In the genomic region with DNA sequence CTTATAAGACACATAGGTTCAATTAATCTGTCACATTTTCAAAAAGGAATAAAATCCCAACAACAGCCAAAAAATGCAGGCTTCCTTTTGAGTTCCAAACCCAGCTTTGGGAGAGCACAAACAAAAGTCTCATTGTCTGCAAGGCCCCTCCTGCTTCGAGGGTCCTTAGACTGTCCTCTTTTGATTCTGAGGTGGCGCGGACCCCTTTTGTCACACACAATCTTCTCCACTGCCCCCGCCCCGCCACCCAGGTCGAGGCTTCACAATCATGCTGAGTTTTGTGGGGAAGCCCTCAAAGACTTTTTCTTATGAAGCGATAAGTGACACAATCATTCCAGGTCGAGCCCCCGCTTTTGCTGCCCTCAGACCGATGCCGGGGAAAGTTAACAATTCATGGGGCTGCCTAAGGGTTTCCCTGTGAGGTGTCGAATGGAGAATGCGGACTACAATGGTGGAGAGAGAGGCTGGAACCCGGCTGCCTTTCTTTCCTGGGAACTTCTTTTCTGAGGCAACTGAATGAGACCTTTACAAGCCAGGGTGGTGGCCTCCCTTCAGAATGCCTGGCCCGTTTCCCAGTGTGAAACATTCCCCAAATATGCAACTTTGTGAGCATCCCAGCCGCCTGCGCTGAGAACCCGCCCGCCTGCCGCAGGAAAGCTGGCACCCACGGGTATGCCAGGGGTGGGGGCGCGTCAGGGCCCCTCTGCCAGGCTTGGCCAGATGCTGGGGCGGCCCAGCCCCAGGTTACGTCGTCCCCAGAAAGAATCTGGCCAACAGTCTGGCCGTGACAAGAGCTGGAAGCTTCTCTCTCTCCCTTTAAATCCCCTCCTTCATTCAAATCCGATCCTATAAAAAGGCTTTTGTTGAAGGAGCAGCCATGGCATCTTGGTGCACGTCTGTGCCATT, we compare ENCODE assay signal across 1 cellular context.
TF ChIP-seq lines count a peak whose summit lies in the region.

No MANE protein-coding gene starts in this region.

TF ChIP-seq in H1, 55 proteins besides CTCF, POLR2A, EP300 and RAD21 (continued from another document):
- TF ChIP-seq, protein P1, sequence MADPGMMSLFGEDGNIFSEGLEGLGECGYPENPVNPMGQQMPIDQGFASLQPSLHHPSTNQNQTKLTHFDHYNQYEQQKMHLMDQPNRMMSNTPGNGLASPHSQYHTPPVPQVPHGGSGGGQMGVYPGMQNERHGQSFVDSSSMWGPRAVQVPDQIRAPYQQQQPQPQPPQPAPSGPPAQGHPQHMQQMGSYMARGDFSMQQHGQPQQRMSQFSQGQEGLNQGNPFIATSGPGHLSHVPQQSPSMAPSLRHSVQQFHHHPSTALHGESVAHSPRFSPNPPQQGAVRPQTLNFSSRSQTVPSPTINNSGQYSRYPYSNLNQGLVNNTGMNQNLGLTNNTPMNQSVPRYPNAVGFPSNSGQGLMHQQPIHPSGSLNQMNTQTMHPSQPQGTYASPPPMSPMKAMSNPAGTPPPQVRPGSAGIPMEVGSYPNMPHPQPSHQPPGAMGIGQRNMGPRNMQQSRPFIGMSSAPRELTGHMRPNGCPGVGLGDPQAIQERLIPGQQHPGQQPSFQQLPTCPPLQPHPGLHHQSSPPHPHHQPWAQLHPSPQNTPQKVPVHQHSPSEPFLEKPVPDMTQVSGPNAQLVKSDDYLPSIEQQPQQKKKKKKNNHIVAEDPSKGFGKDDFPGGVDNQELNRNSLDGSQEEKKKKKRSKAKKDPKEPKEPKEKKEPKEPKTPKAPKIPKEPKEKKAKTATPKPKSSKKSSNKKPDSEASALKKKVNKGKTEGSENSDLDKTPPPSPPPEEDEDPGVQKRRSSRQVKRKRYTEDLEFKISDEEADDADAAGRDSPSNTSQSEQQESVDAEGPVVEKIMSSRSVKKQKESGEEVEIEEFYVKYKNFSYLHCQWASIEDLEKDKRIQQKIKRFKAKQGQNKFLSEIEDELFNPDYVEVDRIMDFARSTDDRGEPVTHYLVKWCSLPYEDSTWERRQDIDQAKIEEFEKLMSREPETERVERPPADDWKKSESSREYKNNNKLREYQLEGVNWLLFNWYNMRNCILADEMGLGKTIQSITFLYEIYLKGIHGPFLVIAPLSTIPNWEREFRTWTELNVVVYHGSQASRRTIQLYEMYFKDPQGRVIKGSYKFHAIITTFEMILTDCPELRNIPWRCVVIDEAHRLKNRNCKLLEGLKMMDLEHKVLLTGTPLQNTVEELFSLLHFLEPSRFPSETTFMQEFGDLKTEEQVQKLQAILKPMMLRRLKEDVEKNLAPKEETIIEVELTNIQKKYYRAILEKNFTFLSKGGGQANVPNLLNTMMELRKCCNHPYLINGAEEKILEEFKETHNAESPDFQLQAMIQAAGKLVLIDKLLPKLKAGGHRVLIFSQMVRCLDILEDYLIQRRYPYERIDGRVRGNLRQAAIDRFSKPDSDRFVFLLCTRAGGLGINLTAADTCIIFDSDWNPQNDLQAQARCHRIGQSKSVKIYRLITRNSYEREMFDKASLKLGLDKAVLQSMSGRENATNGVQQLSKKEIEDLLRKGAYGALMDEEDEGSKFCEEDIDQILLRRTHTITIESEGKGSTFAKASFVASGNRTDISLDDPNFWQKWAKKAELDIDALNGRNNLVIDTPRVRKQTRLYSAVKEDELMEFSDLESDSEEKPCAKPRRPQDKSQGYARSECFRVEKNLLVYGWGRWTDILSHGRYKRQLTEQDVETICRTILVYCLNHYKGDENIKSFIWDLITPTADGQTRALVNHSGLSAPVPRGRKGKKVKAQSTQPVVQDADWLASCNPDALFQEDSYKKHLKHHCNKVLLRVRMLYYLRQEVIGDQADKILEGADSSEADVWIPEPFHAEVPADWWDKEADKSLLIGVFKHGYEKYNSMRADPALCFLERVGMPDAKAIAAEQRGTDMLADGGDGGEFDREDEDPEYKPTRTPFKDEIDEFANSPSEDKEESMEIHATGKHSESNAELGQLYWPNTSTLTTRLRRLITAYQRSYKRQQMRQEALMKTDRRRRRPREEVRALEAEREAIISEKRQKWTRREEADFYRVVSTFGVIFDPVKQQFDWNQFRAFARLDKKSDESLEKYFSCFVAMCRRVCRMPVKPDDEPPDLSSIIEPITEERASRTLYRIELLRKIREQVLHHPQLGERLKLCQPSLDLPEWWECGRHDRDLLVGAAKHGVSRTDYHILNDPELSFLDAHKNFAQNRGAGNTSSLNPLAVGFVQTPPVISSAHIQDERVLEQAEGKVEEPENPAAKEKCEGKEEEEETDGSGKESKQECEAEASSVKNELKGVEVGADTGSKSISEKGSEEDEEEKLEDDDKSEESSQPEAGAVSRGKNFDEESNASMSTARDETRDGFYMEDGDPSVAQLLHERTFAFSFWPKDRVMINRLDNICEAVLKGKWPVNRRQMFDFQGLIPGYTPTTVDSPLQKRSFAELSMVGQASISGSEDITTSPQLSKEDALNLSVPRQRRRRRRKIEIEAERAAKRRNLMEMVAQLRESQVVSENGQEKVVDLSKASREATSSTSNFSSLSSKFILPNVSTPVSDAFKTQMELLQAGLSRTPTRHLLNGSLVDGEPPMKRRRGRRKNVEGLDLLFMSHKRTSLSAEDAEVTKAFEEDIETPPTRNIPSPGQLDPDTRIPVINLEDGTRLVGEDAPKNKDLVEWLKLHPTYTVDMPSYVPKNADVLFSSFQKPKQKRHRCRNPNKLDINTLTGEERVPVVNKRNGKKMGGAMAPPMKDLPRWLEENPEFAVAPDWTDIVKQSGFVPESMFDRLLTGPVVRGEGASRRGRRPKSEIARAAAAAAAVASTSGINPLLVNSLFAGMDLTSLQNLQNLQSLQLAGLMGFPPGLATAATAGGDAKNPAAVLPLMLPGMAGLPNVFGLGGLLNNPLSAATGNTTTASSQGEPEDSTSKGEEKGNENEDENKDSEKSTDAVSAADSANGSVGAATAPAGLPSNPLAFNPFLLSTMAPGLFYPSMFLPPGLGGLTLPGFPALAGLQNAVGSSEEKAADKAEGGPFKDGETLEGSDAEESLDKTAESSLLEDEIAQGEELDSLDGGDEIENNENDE (IDR thresholded peaks at IDR 0.05; ENCODE audit: insufficient replicate concordance, low read length), result no peak
- TF ChIP-seq KDM5A (IDR thresholded peaks at IDR 0.05; ENCODE audit: low read length) (no peak), EZH2 (IDR thresholded peaks at IDR 0.05; ENCODE audit: low read depth, low read length, severe bottlenecking) (no peak), CTBP2 (IDR thresholded peaks at IDR 0.05; ENCODE audit: borderline replicate concordance, insufficient read depth, insufficient read length, low read length) (no peak), ZNF274 (IDR thresholded peaks at IDR 0.05; ENCODE audit: borderline replicate concordance, extremely low read depth, low read length) (no peak), PHF8 (conservative IDR thresholded peaks at IDR 0.05; ENCODE audit: low read depth, low read length) (no peak), MAFK (IDR thresholded peaks at IDR 0.05; ENCODE audit: low read depth, low read length) (no peak), EGR1 (IDR thresholded peaks at IDR 0.05; ENCODE audit: borderline replicate concordance, low read depth, low read length) (no peak), SP1 (IDR thresholded peaks at IDR 0.05; ENCODE audit: low read depth, low read length) (no peak), KDM4A (IDR thresholded peaks at IDR 0.05; ENCODE audit: low read depth, low read length, severe bottlenecking) (no peak)
- TF ChIP-seq, protein P2, sequence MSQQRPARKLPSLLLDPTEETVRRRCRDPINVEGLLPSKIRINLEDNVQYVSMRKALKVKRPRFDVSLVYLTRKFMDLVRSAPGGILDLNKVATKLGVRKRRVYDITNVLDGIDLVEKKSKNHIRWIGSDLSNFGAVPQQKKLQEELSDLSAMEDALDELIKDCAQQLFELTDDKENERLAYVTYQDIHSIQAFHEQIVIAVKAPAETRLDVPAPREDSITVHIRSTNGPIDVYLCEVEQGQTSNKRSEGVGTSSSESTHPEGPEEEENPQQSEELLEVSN (IDR thresholded peaks at IDR 0.05), result no peak
